9 cellular contexts compared by ENCODE assay signal in the genomic region with DNA sequence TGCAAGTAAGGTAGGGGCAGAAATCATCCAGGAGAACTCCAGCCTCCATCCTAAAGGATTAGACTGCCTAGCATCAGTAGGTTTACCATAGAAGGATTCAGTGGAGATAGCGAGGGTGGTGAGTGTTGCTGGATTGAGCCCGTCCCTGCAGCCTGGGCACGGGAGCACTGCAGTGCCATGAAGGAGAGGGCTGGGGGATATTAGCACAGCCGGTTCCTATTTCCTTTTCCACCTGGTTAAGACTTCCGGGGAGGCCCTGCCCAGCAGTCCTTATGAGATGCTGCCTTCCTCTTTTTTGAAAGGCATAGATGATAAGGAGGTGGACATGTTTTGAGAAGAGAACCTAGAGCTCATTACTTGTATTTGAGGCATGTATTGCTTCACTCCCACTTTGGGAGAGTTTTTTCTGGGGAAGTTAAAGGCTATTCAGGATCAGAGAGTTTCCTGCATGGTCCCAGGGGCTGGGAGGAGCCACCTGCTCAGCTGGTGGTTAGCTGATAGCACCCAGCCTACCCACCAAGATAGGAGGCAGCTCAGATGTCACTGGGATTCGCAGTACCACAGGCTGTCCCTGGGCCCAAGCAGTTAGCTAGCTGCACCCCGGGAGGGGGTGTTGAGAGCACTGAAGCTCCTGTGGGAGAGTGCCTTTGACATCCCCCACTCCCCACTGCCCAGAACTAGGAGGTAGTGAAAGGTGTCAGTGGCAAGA. TPM values are rescaled to one million over a fixed set of nuclear protein-coding genes. Genes with fewer than 3 reads are reported as not detected.
DNase-seq lines count a peak whose midpoint lies in the region; ATAC-seq and TF ChIP-seq lines count a peak whose summit lies in the region.
"Had no signal": no experiment of that assay in that cellular context is flagged by ENCODE, and none has a peak within 500 bp of the region (broad histone marks: within the 10 kb centered on the region; RNA-seq: fewer than 3 reads in every experiment).

No MANE protein-coding gene starts in this region.

- no peak for TF ChIP-seq CTCF in HEK293 (tag by site-specific recombination; IDR thresholded peaks at IDR 0.05)
- TF ChIP-seq CTCF in heart left ventricle (IDR thresholded peaks at IDR 0.05) = no peak
- no peak for TF ChIP-seq CTCF in GM10266 (IDR thresholded peaks at IDR 0.05; ENCODE audit: control insufficient read depth, insufficient read depth, low read depth, missing control alignments)

- intact Hi-C loops in heart left ventricle (cut with DNase I) = loop anchor here in 2 of 10 donors (2.0 to 5.0 kb wide), 2 partner anchors 43 to 54 kb away; no protein-coding TSS in a partner anchor

- POLR2A ChIA-PET in HEK293 (lab: Yijun Ruan, JAX) = interaction anchor here (0.5 to 10.8 kb wide), 6 partner anchors 10 to 454 kb away, joined by 3 to 122 read pairs (median 4); partner anchors contain the start of genes ACTN4 and EIF3K

- H3K27me3 ChIP-seq in heart left ventricle (no peaks in the 10 kb centered on the region), skeletal muscle tissue (ENCODE audit: control insufficient read depth in 3 of 3, insufficient read depth in 3 of 3, low read length in 3 of 3) (no peaks in the 10 kb centered on the region)

- CTCF ChIA-PET in HEK293 (lab: Yijun Ruan, JAX) = interaction anchor here (0.7 to 3.0 kb wide), 4 partner anchors 28 to 186 kb away, joined by 3 to 13 read pairs (median 5); no protein-coding TSS in a partner anchor

- no peak for TF ChIP-seq POLR2A in heart left ventricle (IDR thresholded peaks at IDR 0.05)

- peak overlapping the region; percentile 68 for H3K27ac ChIP-seq in HEK293 (ENCODE audit: extremely low read depth, low read depth, low read length)
- H3K27ac ChIP-seq in heart left ventricle = peak overlapping the region; percentile 88 to 99 (median 96)
- peak overlapping the region; percentile 93 for H3K27ac ChIP-seq in skeletal muscle tissue (ENCODE audit: low read depth, low read length)

- ATAC-seq in heart left ventricle = peak; percentile 15 to 49 (median 32)
- no peak for ATAC-seq in GM21528 (IDR thresholded peaks at IDR 0.05; ENCODE audit: low FRiP score, unreplicated experiment)
- ATAC-seq in HG02884 (IDR thresholded peaks at IDR 0.05; ENCODE audit: unreplicated experiment) = no peak

- WGBS in heart left ventricle, 4 donors = 11 to 21% (median 13%) methylated on average over 5 to 7 of the region's 7 CpGs

- H3K4me1 ChIP-seq in HEK293 (ENCODE audit: control insufficient read depth, insufficient read depth, low read length) (peaks cover 70% of the 10 kb centered on the region), heart left ventricle (peaks cover 54 to 100% (median 99%) of the 10 kb centered on the region in 12 donors), skeletal muscle tissue (ENCODE audit: control insufficient read depth in 3 of 3, insufficient read depth in 3 of 3, low read length in 3 of 3) (peaks cover 91 to 98% (median 95%) of the 10 kb centered on the region in 3 donors)

- H3K4me3 ChIP-seq in HEK293 (ENCODE audit: low read depth, low read length) = no peak overlapping the region
- H3K4me3 ChIP-seq in heart left ventricle = peak overlapping the region in 9 of 12 donors; percentile 5 to 26 (median 19)
- peak overlapping the region; percentile 54 to 65 (median 61) for H3K4me3 ChIP-seq in skeletal muscle tissue (ENCODE audit: low read length in 3 of 3)

- DNase-seq in SKM-1 (lab: John Stamatoyannopoulos, UW; ENCODE audit: unreplicated experiment) = peak; percentile 75
- DNase-seq in heart left ventricle = peak in 3 of 5 donors; percentile 40 to 60 (median 48)
- no peak for DNase-seq in DMS79 (lab: John Stamatoyannopoulos, UW)
- DNase-seq in GM10266 (ENCODE audit: extremely low spot score) = no peak
- DNase-seq: activated CD4-positive, alpha-beta T cell treated with anti-CD3 and anti-CD28 coated beads, Interleukin-2, amount 50 U/mL, for 1 hour had no signal

- H3K36me3 ChIP-seq in HEK293 (ENCODE audit: control insufficient read depth in 2 of 2, insufficient read depth in 1 of 2, low read length in 2 of 2) (peaks cover 0 to 22% of the 10 kb centered on the region in 2 experiments; a peak in 1 of 3 replicates), heart left ventricle (peaks cover 0 to 19% (median 0%) of the 10 kb centered on the region in 9 donors), skeletal muscle tissue (ENCODE audit: control insufficient read depth in 3 of 3, insufficient read depth in 3 of 3, low read length in 3 of 3) (no peaks in the 10 kb centered on the region)

- peak overlapping the region; percentile 66 to 86 (median 67) for H3K9ac ChIP-seq in skeletal muscle tissue (ENCODE audit: low read depth in 1 of 3, low read length in 3 of 3)

- no peaks in the 10 kb centered on the region for H3K9me3 ChIP-seq in HEK293 (ENCODE audit: control insufficient read depth, insufficient read depth, low read depth, low read length)
- H3K9me3 ChIP-seq in heart left ventricle = no peaks in the 10 kb centered on the region
- H3K9me3 ChIP-seq in skeletal muscle tissue (ENCODE audit: control insufficient read depth in 3 of 3, low read length in 3 of 3) = no peaks in the 10 kb centered on the region

TF ChIP-seq in HEK293, 187 proteins besides CTCF, POLR2A, EP300 and RAD21 (continues in another document):
- TF ChIP-seq ZBTB7A (tag by site-specific recombination; IDR thresholded peaks at IDR 0.05; ENCODE audit: low read depth) = no peak
- peak; percentile 67 for TF ChIP-seq GLIS2 (tag by site-specific recombination; IDR thresholded peaks at IDR 0.05)
- peak; percentile 24; the same call in 1 of the 2 replicates for TF ChIP-seq WT1 (tag by site-specific recombination; IDR thresholded peaks at IDR 0.05)
- no peak for TF ChIP-seq ZNF560 (tag by site-specific recombination; IDR thresholded peaks at IDR 0.05; ENCODE audit: borderline replicate concordance)
- no peak for TF ChIP-seq ZFP37 (tag by site-specific recombination; IDR thresholded peaks at IDR 0.05)
- no peak for TF ChIP-seq ZNF266 (tag by site-specific recombination; IDR thresholded peaks at IDR 0.05; ENCODE audit: low read depth)
- TF ChIP-seq, protein P1, sequence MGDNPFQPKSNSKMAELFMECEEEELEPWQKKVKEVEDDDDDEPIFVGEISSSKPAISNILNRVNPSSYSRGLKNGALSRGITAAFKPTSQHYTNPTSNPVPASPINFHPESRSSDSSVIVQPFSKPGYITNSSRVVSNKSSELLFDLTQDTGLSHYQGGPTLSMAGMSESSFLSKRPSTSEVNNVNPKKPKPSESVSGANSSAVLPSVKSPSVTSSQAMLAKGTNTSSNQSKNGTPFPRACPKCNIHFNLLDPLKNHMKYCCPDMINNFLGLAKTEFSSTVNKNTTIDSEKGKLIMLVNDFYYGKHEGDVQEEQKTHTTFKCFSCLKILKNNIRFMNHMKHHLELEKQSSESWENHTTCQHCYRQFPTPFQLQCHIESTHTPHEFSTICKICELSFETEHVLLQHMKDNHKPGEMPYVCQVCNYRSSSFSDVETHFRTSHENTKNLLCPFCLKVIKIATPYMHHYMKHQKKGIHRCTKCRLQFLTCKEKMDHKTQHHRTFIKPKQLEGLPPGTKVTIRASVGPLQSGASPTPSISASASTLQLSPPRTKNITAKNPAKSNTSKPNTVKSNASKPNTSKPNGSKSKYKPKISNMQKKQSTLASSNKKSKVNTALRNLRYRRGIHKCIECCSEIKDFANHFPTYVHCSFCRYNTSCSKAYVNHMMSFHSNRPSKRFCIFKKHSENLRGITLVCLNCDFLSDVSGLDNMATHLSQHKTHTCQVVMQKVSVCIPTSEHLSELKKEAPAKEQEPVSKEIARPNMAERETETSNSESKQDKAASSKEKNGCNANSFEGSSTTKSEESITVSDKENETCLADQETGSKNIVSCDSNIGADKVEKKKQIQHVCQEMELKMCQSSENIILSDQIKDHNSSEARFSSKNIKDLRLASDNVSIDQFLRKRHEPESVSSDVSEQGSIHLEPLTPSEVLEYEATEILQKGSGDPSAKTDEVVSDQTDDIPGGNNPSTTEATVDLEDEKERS (tag by site-specific recombination; IDR thresholded peaks at IDR 0.05) = no peak
- TF ChIP-seq, protein P2, sequence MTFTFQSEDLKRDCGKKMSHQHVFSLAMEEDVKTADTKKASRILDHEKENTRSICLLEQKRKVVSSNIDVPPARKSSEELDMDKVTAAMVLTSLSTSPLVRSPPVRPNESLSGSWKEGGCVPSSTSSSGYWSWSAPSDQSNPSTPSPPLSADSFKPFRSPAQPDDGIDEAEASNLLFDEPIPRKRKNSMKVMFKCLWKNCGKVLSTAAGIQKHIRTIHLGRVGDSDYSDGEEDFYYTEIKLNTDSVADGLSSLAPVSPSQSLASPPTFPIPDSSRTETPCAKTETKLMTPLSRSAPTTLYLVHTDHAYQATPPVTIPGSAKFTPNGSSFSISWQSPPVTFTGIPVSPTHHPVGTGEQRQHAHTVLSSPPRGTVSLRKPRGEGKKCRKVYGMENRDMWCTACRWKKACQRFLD (tag by site-specific recombination; IDR thresholded peaks at IDR 0.05) = no peak
- no peak for TF ChIP-seq FEZF1 (tag by site-specific recombination; IDR thresholded peaks at IDR 0.05)
- no peak for TF ChIP-seq ZNF510 (tag by site-specific recombination; IDR thresholded peaks at IDR 0.05; ENCODE audit: insufficient replicate concordance)
- no peak for TF ChIP-seq ZNF114 (tag by site-specific recombination; IDR thresholded peaks at IDR 0.05)
- no peak for TF ChIP-seq ZNF223 (tag by site-specific recombination; IDR thresholded peaks at IDR 0.05)
- no peak for TF ChIP-seq ZNF473 (tag by site-specific recombination; IDR thresholded peaks at IDR 0.05)
- TF ChIP-seq ZNF571 (tag by site-specific recombination; IDR thresholded peaks at IDR 0.05) = no peak
- TF ChIP-seq ZNF19 (tag by site-specific recombination; IDR thresholded peaks at IDR 0.05; ENCODE audit: low read depth) = no peak
- TF ChIP-seq BCL11A (tag by site-specific recombination; IDR thresholded peaks at IDR 0.05; ENCODE audit: low read depth) = no peak
- TF ChIP-seq ZNF221 (tag by site-specific recombination; IDR thresholded peaks at IDR 0.05; ENCODE audit: borderline replicate concordance) = no peak
- no peak for TF ChIP-seq ZNF555 (tag by site-specific recombination; conservative IDR thresholded peaks at IDR 0.05)
- no peak for TF ChIP-seq ZNF529 (tag by site-specific recombination; IDR thresholded peaks at IDR 0.05; ENCODE audit: insufficient replicate concordance)
- no peak for TF ChIP-seq ZNF76 (tag by site-specific recombination; IDR thresholded peaks at IDR 0.05; ENCODE audit: borderline replicate concordance, low read depth)
- TF ChIP-seq ZNF629 (tag by site-specific recombination; IDR thresholded peaks at IDR 0.05) = no peak

RNA-seq across cellular contexts. Expression of gene ACTN4, which starts 17.2 kb away (rescaled TPM):
- total RNA-seq in heart left ventricle (100 to 1,000 TPM; 124 to 307 (median 154) TPM), skeletal muscle tissue (42.3 TPM)
- polyA plus RNA-seq in heart left ventricle = 100 to 1,000 TPM; 100 to 107 TPM

RNA-seq across cellular contexts. Expression of gene EIF3K, which starts 45.7 kb away (rescaled TPM):
- total RNA-seq in heart left ventricle (1,000 to 10,000 TPM in 1 of 9 donors, 100 to 1,000 TPM in 8; 447 to 1,239 (median 596) TPM), skeletal muscle tissue (314 TPM)
- 100 to 1,000 TPM; 761 to 801 TPM for polyA plus RNA-seq in heart left ventricle

RNA-seq across cellular contexts. Expression of gene MAP4K1, which starts 46.9 kb away (rescaled TPM):
- total RNA-seq in heart left ventricle = 1 to 10 TPM; 1.2 to 9.9 (median 2.7) TPM
- 1 to 10 TPM in 1 of 2 donors, under 1 TPM in 1; 0.69 to 2.7 TPM for polyA plus RNA-seq in heart left ventricle
- total RNA-seq in skeletal muscle tissue = under 0.01 TPM

Comparison
In these comparisons a context has a peak if more than half of its experiments do, and no peak if none do; other contexts are left out.
1. DNase-seq: peak in SKM-1 (single experiment) and heart left ventricle (3 of 5); none in DMS79 (single experiment) and GM10266 (single experiment).
2. ATAC-seq: peak in heart left ventricle (4 of 4); none in GM21528 (single experiment) and HG02884 (single experiment).
3. Peak in every context shown above with its lines, with median percentiles within 50 percentile points of each other: H3K27ac ChIP-seq.